1 cellular context compared by ENCODE assay signal in the genomic region with DNA sequence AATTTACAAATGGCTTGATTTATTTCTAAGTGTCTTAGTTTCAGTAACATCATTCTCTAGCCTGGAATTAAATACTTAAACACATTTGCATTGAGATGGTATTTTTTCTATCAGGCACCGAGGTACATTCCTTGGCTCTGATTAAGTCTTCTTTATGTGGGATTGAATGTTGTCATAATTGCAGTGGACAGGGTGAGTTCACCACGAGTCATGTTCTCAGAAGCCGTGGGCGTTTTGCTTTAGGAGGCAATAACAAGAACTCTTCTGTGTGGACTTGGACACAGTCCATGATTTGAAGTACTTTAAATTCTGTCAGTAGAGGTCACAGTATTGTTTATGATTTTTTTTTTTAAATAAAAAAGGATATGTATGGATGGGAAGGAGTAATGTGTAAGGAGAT.
TF ChIP-seq lines count a peak whose summit lies in the region.

No MANE protein-coding gene starts in this region.

TF ChIP-seq in SK-N-SH, 30 proteins besides CTCF, POLR2A, EP300 and RAD21 (continued from another document):
- TF ChIP-seq FOXM1 (IDR thresholded peaks at IDR 0.05; ENCODE audit: low read depth) (no peak), FOSL2 (IDR thresholded peaks at IDR 0.05; ENCODE audit: borderline replicate concordance, low read depth) (peak; percentile 27; the same call in 1 of the 2 replicates), TCF12 (IDR thresholded peaks at IDR 0.05) (peak; percentile 19; the same call in 1 of the 2 replicates)
- TF ChIP-seq, protein P1, sequence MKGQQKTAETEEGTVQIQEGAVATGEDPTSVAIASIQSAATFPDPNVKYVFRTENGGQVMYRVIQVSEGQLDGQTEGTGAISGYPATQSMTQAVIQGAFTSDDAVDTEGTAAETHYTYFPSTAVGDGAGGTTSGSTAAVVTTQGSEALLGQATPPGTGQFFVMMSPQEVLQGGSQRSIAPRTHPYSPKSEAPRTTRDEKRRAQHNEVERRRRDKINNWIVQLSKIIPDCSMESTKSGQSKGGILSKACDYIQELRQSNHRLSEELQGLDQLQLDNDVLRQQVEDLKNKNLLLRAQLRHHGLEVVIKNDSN (IDR thresholded peaks at IDR 0.05; ENCODE audit: borderline replicate concordance, low read depth) = no peak
TF ChIP-seq in SK-N-SH: peak in this region for 4.
